In genomic region chr4:112231779-112232713, GRCh38 we compare ENCODE assay signal across 8 cellular contexts. TPM values are rescaled to one million over a fixed set of nuclear protein-coding genes. Genes with fewer than 3 reads are reported as not detected.
DNase-seq lines count a peak whose midpoint lies in the region; ATAC-seq and TF ChIP-seq lines count a peak whose summit lies in the region.

TSS of gene AP1AR (plus strand) at chr4:112231787. CDS start at chr4:112232092, 305 bp downstream.

- no peaks in the 10 kb centered on the region; the same call in 2 of the 3 replicates for H3K36me3 Mint-ChIP-seq in GM23338 (ENCODE audit: low read depth)

- ATAC-seq in GM23338 = peak; percentile 86

- H3K36me3 ChIP-seq in GM23338 (ENCODE audit: insufficient read depth) (no peaks in the 10 kb centered on the region), SJSA1 (peaks cover 6% of the 10 kb centered on the region), neutrophil (no peaks in the 10 kb centered on the region)

- H3K4me2 ChIP-seq in GM23338 = peak within 1 kb of the TSS; percentile 94

- H3K4me1 Mint-ChIP-seq in GM23338 = peaks cover 25% of the 10 kb centered on the region

- H3K27me3 Mint-ChIP-seq in GM23338 (ENCODE audit: insufficient read depth, low read depth, poor library complexity) = peaks cover 9% of the 10 kb centered on the region

- TF ChIP-seq CTCF in GM23338 (conservative IDR thresholded peaks at IDR 0.05; ENCODE audit: low read depth in 2 of 2) (peak; percentile 30 to 49; a peak in 3 of 4 replicates), neutrophil (IDR thresholded peaks at IDR 0.05) (peak; percentile 6)

- H3K27ac Mint-ChIP-seq in GM23338 = peak within 1 kb of the TSS; percentile 99

- no peaks in the 10 kb centered on the region for H3K9me2 ChIP-seq in GM23338 (ENCODE audit: insufficient read depth)

- H3K27ac ChIP-seq in GM23338 (ENCODE audit: low read depth) (peak within 1 kb of the TSS; percentile 97), SJSA1 (peak within 1 kb of the TSS; percentile 64), neutrophil (peak within 1 kb of the TSS; percentile 92), substantia nigra (ENCODE audit: low read depth, low read length, poor library complexity, severe bottlenecking) (peak within 1 kb of the TSS; percentile 94)

- 0 out of 2 replicates have a peak, but pooled peaks cover 4% of the 10 kb centered on the region for H3F3A ChIP-seq in GM23338 (replicated peaks; ENCODE audit: low read depth)

- H3K4me3 ChIP-seq in GM23338 = peak within 1 kb of the TSS; percentile 65
- peak within 1 kb of the TSS; percentile 84 for H3K4me3 ChIP-seq in SJSA1
- H3K4me3 ChIP-seq in neutrophil (ENCODE audit: low read depth in 1 of 2, low read length in 1 of 2) = peak within 1 kb of the TSS; percentile 67 to 95

- H3K79me2 ChIP-seq in GM23338 (replicated peaks; ENCODE audit: insufficient read depth) = peaks cover 45% of the 10 kb centered on the region

- H2AFZ ChIP-seq in GM23338 = peak within 1 kb of the TSS; percentile 90

- peak within 1 kb of the TSS; percentile 95 for H3K4me3 Mint-ChIP-seq in GM23338

- H3K9me3 Mint-ChIP-seq in GM23338 = no peaks in the 10 kb centered on the region

- peaks cover 6% of the 10 kb centered on the region; the same call in 1 of the 2 replicates for H4K20me1 ChIP-seq in GM23338 (replicated peaks; ENCODE audit: insufficient read depth)

- H3K4me1 ChIP-seq in GM23338 (ENCODE audit: insufficient read depth) (peaks cover 23% of the 10 kb centered on the region), SJSA1 (replicated peaks) (peaks cover 12% of the 10 kb centered on the region), neutrophil (ENCODE audit: control insufficient read depth in 1 of 2, insufficient read depth in 1 of 2, low read depth in 1 of 2, low read length in 1 of 2) (peaks cover 17% of the 10 kb centered on the region in 2 experiments)

- DNase-seq in GDM1 (lab: John Stamatoyannopoulos, UW) = peak; percentile 76
- DNase-seq in GM23338 (ENCODE audit: low spot score) = peak; percentile 94
- peak; percentile 74 for DNase-seq in LHCN-M2 (ENCODE audit: low read depth)
- DNase-seq in SJSA1 (ENCODE audit: low read depth in 1 of 2, low spot score in 2 of 2) = peak; percentile 86 to 91
- DNase-seq in activated naive CD4-positive, alpha-beta T cell (lab: John Stamatoyannopoulos, UW) = peak; percentile 35 to 64 (median 52)
- DNase-seq in foreskin melanocyte = peak; percentile 66
- peak in 48 of 49 donors; percentile 28 to 94 (median 76) for DNase-seq in substantia nigra (lab: John Stamatoyannopoulos, UW)

- no peaks in the 10 kb centered on the region for H3K9me3 ChIP-seq in SJSA1 (replicated peaks)
- H3K9me3 ChIP-seq in neutrophil = no peaks in the 10 kb centered on the region

- H3K27me3 ChIP-seq in GM23338 (ENCODE audit: insufficient read depth) (no peaks in the 10 kb centered on the region), SJSA1 (replicated peaks) (no peaks in the 10 kb centered on the region), neutrophil (peaks cover 9% of the 10 kb centered on the region)

TF ChIP-seq in GM23338, 12 proteins besides CTCF, POLR2A, EP300 and RAD21:
- TF ChIP-seq CREB1 (CRISPR knock-in tag; IDR thresholded peaks at IDR 0.05; ENCODE audit: low read depth) (peak; percentile 65; the same call in 1 of the 2 replicates), ZNF462 (CRISPR knock-in tag; IDR thresholded peaks at IDR 0.05) (no peak), POLR2AphosphoS5 (IDR thresholded peaks at IDR 0.05; ENCODE audit: low read depth) (peak; percentile 97)

RNA-seq across cellular contexts. Expression of gene AP1AR, which starts in this region (rescaled TPM):
- total RNA-seq in GM23338 (2014; rRNA removed; shearing (Covaris generic)) = 25.5 and 28.0 TPM in 2 replicates
- polyA plus RNA-seq in GM23338 (2016; fragmentation: Nextera tagmentation; extraction: Ambion mirVana) = 17.5 and 18.5 TPM in 2 replicates
- 21.6 and 26.5 TPM in 2 replicates for total RNA-seq in LHCN-M2 (2014; rRNA removed)
- polyA plus RNA-seq in LHCN-M2 (2012) = 3.6 TPM
- 35.3 and 38.9 TPM in 2 replicates for total RNA-seq in SJSA1 (2014; rRNA removed; shearing (Covaris generic))

Comparison
In these comparisons a context has a peak if more than half of its experiments do, and no peak if none do; other contexts are left out.
1. Peak in every context shown above with its lines: DNase-seq, ATAC-seq, H3K4me3 ChIP-seq and H3K27ac ChIP-seq.